ENCODE assay signal across 12 cellular contexts in the genomic region with DNA sequence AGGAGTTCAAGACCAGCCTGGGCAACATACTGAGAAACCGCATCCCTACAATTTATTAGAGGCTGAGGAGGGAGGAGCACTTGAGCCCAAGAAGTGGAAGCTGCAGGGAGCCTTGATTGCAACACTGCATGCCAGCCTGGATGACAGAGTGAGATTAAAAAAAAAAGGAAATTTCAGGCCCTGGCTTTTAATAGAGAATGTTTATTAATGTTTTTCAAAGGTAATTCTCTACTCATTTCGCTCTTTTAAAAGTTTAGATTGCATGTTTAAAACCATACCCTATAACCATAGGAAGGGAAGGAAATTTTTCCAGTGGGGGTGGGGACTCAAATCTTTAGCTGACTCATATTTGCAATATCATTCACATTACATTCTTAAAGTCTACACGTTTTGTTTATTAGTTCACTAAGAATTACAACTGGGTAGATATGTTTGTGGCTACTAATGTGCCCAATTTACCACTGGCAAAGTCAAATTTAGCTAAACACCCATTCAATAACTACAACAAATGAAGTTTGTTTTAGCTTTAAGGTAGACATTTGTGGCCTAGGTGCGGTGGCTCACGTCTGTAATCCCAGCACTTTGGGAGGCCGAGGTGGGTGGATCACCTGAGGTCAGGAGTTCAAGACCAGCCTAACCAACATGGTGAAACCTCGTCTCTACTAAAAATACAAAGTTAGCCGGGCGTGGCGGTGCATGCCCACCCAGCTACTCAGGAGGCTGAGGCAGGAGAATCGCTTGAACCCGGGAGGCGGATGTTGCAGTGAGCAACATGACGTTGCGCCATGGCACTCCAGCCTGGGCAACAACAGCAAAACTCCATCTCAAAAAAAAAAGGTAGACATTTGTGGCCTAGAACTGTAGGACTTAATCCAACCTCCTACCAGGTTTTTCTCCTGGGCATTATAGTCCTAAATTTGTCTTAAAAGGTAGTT. TPM values are rescaled to one million over a fixed set of nuclear protein-coding genes. Genes with fewer than 3 reads are reported as not detected.
DNase-seq lines count a peak whose midpoint lies in the region; ATAC-seq and TF ChIP-seq lines count a peak whose summit lies in the region.
"Had no signal": no experiment of that assay in that cellular context is flagged by ENCODE, and none has a peak within 500 bp of the region (broad histone marks: within the 10 kb centered on the region; RNA-seq: fewer than 3 reads in every experiment).

No MANE protein-coding gene starts in this region.

- no peak for ATAC-seq in effector memory CD8-positive, alpha-beta T cell (replicated peaks)

- no peak for TF ChIP-seq EP300 in transverse colon (IDR thresholded peaks at IDR 0.05; ENCODE audit: low read depth)

- H3K27me3 ChIP-seq in fibroblast of lung (ENCODE audit: control insufficient read depth, insufficient read depth, low read length) (no peaks in the 10 kb centered on the region), transverse colon (no peaks in the 10 kb centered on the region), H7 (ENCODE audit: control insufficient read depth, insufficient read depth, low read length) (no peaks in the 10 kb centered on the region)

- intact Hi-C loops in transverse colon (cut with DNase I; ENCODE audit: low total_unique reads), result no loop called here

- H3K9me3 ChIP-seq in fibroblast of lung (ENCODE audit: control insufficient read depth, insufficient read depth, low read depth, low read length), result no peaks in the 10 kb centered on the region
- no peaks in the 10 kb centered on the region for H3K9me3 ChIP-seq in transverse colon
- H3K9me3 ChIP-seq: thoracic aorta had no signal

- no peaks in the 10 kb centered on the region for H3K27me3 Mint-ChIP-seq in effector memory CD8-positive, alpha-beta T cell

- H3K9ac ChIP-seq in fibroblast of lung (ENCODE audit: insufficient read depth, low read length), result no peak overlapping the region

- H3K36me3 Mint-ChIP-seq in effector memory CD8-positive, alpha-beta T cell (ENCODE audit: insufficient read depth), result peaks cover 3% of the 10 kb centered on the region

- no peak overlapping the region for H3K27ac Mint-ChIP-seq in effector memory CD8-positive, alpha-beta T cell

- H3K9me3 Mint-ChIP-seq in effector memory CD8-positive, alpha-beta T cell, result no peaks in the 10 kb centered on the region

- WGBS in transverse colon (ENCODE audit: low coverage in 1 of 2), 2 donors, result 49 to 83% methylated on average over 2 to 15 of the region's 15 CpGs

- H3K4me1 Mint-ChIP-seq in effector memory CD8-positive, alpha-beta T cell (ENCODE audit: low read depth in 2 of 2), result peaks cover 18 to 32% of the 10 kb centered on the region in 2 donors

- H4K20me1 ChIP-seq in fibroblast of lung (ENCODE audit: control insufficient read depth, extremely low read depth, insufficient read depth, low read length), result no peaks in the 10 kb centered on the region

- TF ChIP-seq CTCF in fibroblast of lung (conservative IDR thresholded peaks at IDR 0.05 in 1 of 2, IDR thresholded peaks at IDR 0.05 in 1 of 2; ENCODE audit: low read depth in 1 of 2, low read length in 2 of 2) (no peak), transverse colon (IDR thresholded peaks at IDR 0.05) (no peak)

- H3K79me2 ChIP-seq in fibroblast of lung (ENCODE audit: control insufficient read depth, insufficient read depth, low read length), result peaks cover 89% of the 10 kb centered on the region

- no peak overlapping the region for H3K27ac ChIP-seq in fibroblast of lung (ENCODE audit: insufficient read depth, low read length)
- H3K27ac ChIP-seq in transverse colon, result no peak overlapping the region
- H3K27ac ChIP-seq: thoracic aorta had no signal

- peak; percentile 62 for DNase-seq in A172 (ENCODE audit: low spot score)
- DNase-seq in GF-D8 (lab: John Stamatoyannopoulos, UW), result peak; percentile 30
- peak; percentile 26 for DNase-seq in SKM-1 (lab: John Stamatoyannopoulos, UW; ENCODE audit: unreplicated experiment)
- DNase-seq in fibroblast of lung (ENCODE audit: low read depth in 2 of 2), result peak; percentile 37 to 63
- no peak for DNase-seq in dermis blood vessel endothelial cell
- DNase-seq in transverse colon, result no peak
- no peak for DNase-seq in H7
- no peak for DNase-seq in effector memory CD8-positive, alpha-beta T cell
- DNase-seq: activated CD4-positive, alpha-beta T cell treated with anti-CD3 and anti-CD28 coated beads, Interleukin-2, amount 50 U/mL, for 4 hours; effector CD4-positive, alpha-beta T cell; KG1 had no signal

- no peak overlapping the region for H3K4me3 Mint-ChIP-seq in effector memory CD8-positive, alpha-beta T cell

- H2AFZ ChIP-seq in fibroblast of lung (ENCODE audit: low read length), result no peak overlapping the region

- no peak overlapping the region for H3K4me2 ChIP-seq in fibroblast of lung (ENCODE audit: extremely low read depth, insufficient read depth, low read length)

- no peak for TF ChIP-seq POLR2A in transverse colon (IDR thresholded peaks at IDR 0.05)

- H3K36me3 ChIP-seq in fibroblast of lung (ENCODE audit: control insufficient read depth, insufficient read depth, low read length) (no peaks in the 10 kb centered on the region), transverse colon (no peaks in the 10 kb centered on the region), H7 (replicated peaks; ENCODE audit: control insufficient read depth, insufficient read depth, low read length) (peaks cover 3% of the 10 kb centered on the region)
- H3K36me3 ChIP-seq: thoracic aorta had no signal

- H3K4me3 ChIP-seq in fibroblast of lung (replicated peaks in 1 of 4; ENCODE audit: control extremely low read depth in 1 of 4, insufficient read depth in 1 of 4, low read depth in 3 of 4, low read length in 4 of 4) (no peak overlapping the region), transverse colon (no peak overlapping the region), H7 (ENCODE audit: insufficient read depth, low read depth, low read length) (no peak overlapping the region)
- H3K4me3 ChIP-seq: thoracic aorta had no signal

- peaks cover 7% of the 10 kb centered on the region for H3K4me1 ChIP-seq in fibroblast of lung (ENCODE audit: control insufficient read depth, extremely low read depth, insufficient read depth, low read length)
- H3K4me1 ChIP-seq in transverse colon, result peaks cover 3 to 31% (median 16%) of the 10 kb centered on the region in 4 donors

- in situ Hi-C loops in transverse colon (cut with MboI; ENCODE audit: low pct_ligation_motif_present in 1 of 4, low pct_unique_long_range_greater_than_20kb in 1 of 4, low sequenced_read_pairs in 3 of 4), result no loop called here

RNA-seq across cellular contexts. Expression of a gene that starts 5.0 kb away (rescaled TPM):
- total RNA-seq in A172 (2014; rRNA removed; shearing (Covaris generic)), result 58.6 and 59.2 TPM in 2 replicates
- total RNA-seq in fibroblast of lung, result 65.2 and 82.2 TPM in 2 replicates
- polyA plus RNA-seq in fibroblast of lung, result 33.5 and 52.0 TPM in 2 replicates
- 17.1 and 30.6 TPM in 2 replicates for polyA plus RNA-seq in fibroblast of lung (2012)
- 38.4 and 47.2 TPM in 2 replicates for polyA minus RNA-seq in fibroblast of lung (ENCODE audit: low replicate concordance)
- 76.3 and 89.0 TPM in 2 replicates for total RNA-seq in dermis blood vessel endothelial cell
- total RNA-seq in transverse colon, result 100 to 1,000 TPM in 1 of 4 donors, 10 to 100 TPM in 3; 50.5 to 104 (median 71.7) TPM
- total RNA-seq in H7 (2014; rRNA removed; shearing (Covaris generic)), result 126 and 167 TPM in 2 replicates

RNA-seq across cellular contexts. Expression of a gene that starts 7.5 kb away (rescaled TPM):
- not detected in 2 replicates for total RNA-seq in A172 (2014; rRNA removed; shearing (Covaris generic))
- total RNA-seq in fibroblast of lung (0.50 and 0.51 TPM in 2 replicates), dermis blood vessel endothelial cell (0.51 TPM in 1 of 2 replicates, not detected in the other), transverse colon (not detected)
- polyA plus RNA-seq in fibroblast of lung, result 0.61 and 1.1 TPM in 2 replicates
- polyA plus RNA-seq in fibroblast of lung (2012), result 2.1 and 2.8 TPM in 2 replicates
- polyA minus RNA-seq in fibroblast of lung (ENCODE audit: low replicate concordance), result not detected in 2 replicates
- 3.4 and 7.4 TPM in 2 replicates for total RNA-seq in H7 (2014; rRNA removed; shearing (Covaris generic))
- total RNA-seq: thoracic aorta had no signal

Comparison
In these comparisons a context has a peak if more than half of its experiments do, and no peak if none do; other contexts are left out.
1. DNase-seq: peak in A172 (single experiment), GF-D8 (single experiment), SKM-1 (single experiment) and fibroblast of lung (2 of 2); none in dermis blood vessel endothelial cell (single experiment), transverse colon (single experiment), H7 (single experiment) and effector memory CD8-positive, alpha-beta T cell (0 of 3).